ENCODE assay signal across 29 cellular contexts in genomic region chr16:87322360-87322759, GRCh38. TPM values are rescaled to one million over a fixed set of nuclear protein-coding genes. Genes with fewer than 3 reads are reported as not detected.
"Had no signal": no experiment of that assay in that cellular context is flagged by ENCODE, and none has a peak within 500 bp of the region (broad histone marks: within the 10 kb centered on the region; RNA-seq: fewer than 3 reads in every experiment).

No MANE protein-coding gene starts in this region.

- H3K4me3 ChIP-seq: ascending aorta, cardiac muscle cell, PC-9 had no signal

- H3K4me3 Mint-ChIP-seq: activated CD4-positive, alpha-beta T cell treated with anti-CD3 and anti-CD28 coated beads, Interleukin-2, amount 10 ng/mL, durations not matched to agents 24 days and 14 days; activated CD8-positive, alpha-beta T cell treated with anti-CD3 and anti-CD28 coated beads for 36 hours; activated naive CD8-positive, alpha-beta T cell treated with anti-CD3 and anti-CD28 coated beads for 36 hours; activated T-cell treated with anti-CD3 and anti-CD28 coated beads, Interleukin-2, amount 50 U/mL, for 72 hours; activated T-helper 17 cell treated with anti-CD3 and anti-CD28 coated beads, Interleukin-2, amount 50 U/mL, for 72 hours; T-cell; T-helper 17 cell had no signal

- H3K9ac ChIP-seq: KMS-11 had no signal

- H3K9me3 Mint-ChIP-seq: activated CD4-positive, alpha-beta T cell treated with anti-CD3 and anti-CD28 coated beads, Interleukin-2, amount 10 ng/mL, durations not matched to agents 24 days and 14 days; activated CD8-positive, alpha-beta T cell treated with anti-CD3 and anti-CD28 coated beads for 36 hours; activated naive CD8-positive, alpha-beta T cell treated with anti-CD3 and anti-CD28 coated beads for 36 hours; activated T-cell treated with anti-CD3 and anti-CD28 coated beads, Interleukin-2, amount 50 U/mL, for 72 hours; activated T-helper 17 cell treated with anti-CD3 and anti-CD28 coated beads, Interleukin-2, amount 50 U/mL, for 72 hours; T-cell had no signal

- FAIRE-seq: RCC 7860 had no signal

- H3K27ac Mint-ChIP-seq: activated CD4-positive, alpha-beta T cell treated with anti-CD3 and anti-CD28 coated beads, Interleukin-2, amount 10 ng/mL, durations not matched to agents 24 days and 14 days; activated CD8-positive, alpha-beta T cell treated with anti-CD3 and anti-CD28 coated beads for 36 hours; activated naive CD8-positive, alpha-beta T cell treated with anti-CD3 and anti-CD28 coated beads for 36 hours; activated T-cell treated with anti-CD3 and anti-CD28 coated beads, Interleukin-2, amount 50 U/mL, for 72 hours; activated T-helper 17 cell treated with anti-CD3 and anti-CD28 coated beads, Interleukin-2, amount 50 U/mL, for 72 hours; T-cell; T-helper 17 cell had no signal

- H3K36me3 ChIP-seq: ascending aorta, cardiac muscle cell had no signal

- H3K27me3 Mint-ChIP-seq: activated CD4-positive, alpha-beta T cell treated with anti-CD3 and anti-CD28 coated beads, Interleukin-2, amount 10 ng/mL, durations not matched to agents 24 days and 14 days; activated CD8-positive, alpha-beta T cell treated with anti-CD3 and anti-CD28 coated beads for 36 hours; activated naive CD8-positive, alpha-beta T cell treated with anti-CD3 and anti-CD28 coated beads for 36 hours; activated T-helper 17 cell treated with anti-CD3 and anti-CD28 coated beads, Interleukin-2, amount 50 U/mL, for 72 hours; T-cell; T-helper 17 cell had no signal

- H3K27me3 ChIP-seq: ascending aorta, cardiac muscle cell had no signal

- DNase-seq: activated CD4-positive, alpha-beta T cell treated with anti-CD3 and anti-CD28 coated beads, Interleukin-2, amount 10 ng/mL, durations not matched to agents 24 days and 14 days; activated CD4-positive, alpha-beta T cell treated with anti-CD3 and anti-CD28 coated beads, Interleukin-2, amount 50 U/mL, for 4 hours; activated CD8-positive, alpha-beta T cell treated with anti-CD3 and anti-CD28 coated beads for 36 hours; activated effector memory CD4-positive, alpha-beta T cell treated with anti-CD3 and anti-CD28 coated beads, Interleukin-2, amount 50 U/mL, for 16 hours; activated naive CD4-positive, alpha-beta T cell; activated naive CD4-positive, alpha-beta T cell treated with anti-CD3 and anti-CD28 coated beads, Interleukin-2, amount 50 U/mL, for 16 hours; activated naive CD8-positive, alpha-beta T cell treated with anti-CD3 and anti-CD28 coated beads for 36 hours; activated T-cell treated with anti-CD3 and anti-CD28 coated beads, Interleukin-2, amount 50 U/mL, for 1 hour; activated T-cell treated with anti-CD3 and anti-CD28 coated beads, Interleukin-2, amount 50 U/mL, for 72 hours; amygdala; MM.1S; MV-4-11; NCI-H1092; NCI-H1436 treated with DMSO at 0.1 percent for 48 hours; NCI-H1694 treated with DMSO at 0.1 percent for 48 hours; NCI-H2029; NCI-H345; NCI-H524 treated with DMSO at 0.1 percent for 48 hours; NK-92 treated with Interleukin-12 subunit alpha and Interleukin-12 subunit beta, amount 100 ng/mL, for 24 hours; PC-9; SIG-M5; T-cell; T-helper 17 cell had no signal

- H3K36me3 Mint-ChIP-seq: T-cell had no signal

- H3K27ac ChIP-seq: ascending aorta, cardiac muscle cell, KMS-11, PC-9 had no signal

- H3K9me3 ChIP-seq: ascending aorta had no signal

- ATAC-seq: activated CD8-positive, alpha-beta T cell treated with anti-CD3 and anti-CD28 coated beads for 36 hours; activated T-cell treated with anti-CD3 and anti-CD28 coated beads, Interleukin-2, amount 50 U/mL, for 72 hours; activated T-helper 17 cell treated with anti-CD3 and anti-CD28 coated beads, Interleukin-2, amount 50 U/mL, for 72 hours; SK-N-SH treated with all-trans-retinoic acid at 6 μM for 48 hours; T-cell; T-helper 17 cell had no signal

RNA-seq across cellular contexts. Expression of gene C16orf95, which starts 5.2 kb away (rescaled TPM):
- total RNA-seq: ascending aorta had no signal
